Comparison of ENCODE assay signal across 9 cellular contexts in genomic region chr2:223601932-223602676, GRCh38. TPM values are rescaled to one million over a fixed set of nuclear protein-coding genes. Genes with fewer than 3 reads are reported as not detected.
A peak's percentile ranks its signal among the peaks of the same experiment; 100 is the strongest.
DNase-seq lines count a peak whose midpoint lies in the region; ATAC-seq and TF ChIP-seq lines count a peak whose summit lies in the region.
"Had no signal": no experiment of that assay in that cellular context is flagged by ENCODE, and none has a peak within 500 bp of the region (broad histone marks: within the 10 kb centered on the region; RNA-seq: fewer than 3 reads in every experiment).

SCG2 (minus strand) TSS chr2:223602361; CDS start chr2:223599282, 3,079 bp downstream.

- H3K27ac ChIP-seq in heart left ventricle: no peak within 1 kb of the TSS
- H3K27ac ChIP-seq: skin epidermis had no signal

- H3K4me3 Mint-ChIP-seq in CD14-positive monocyte: peak within 1 kb of the TSS in 1 of 2 donors; percentile 26
- H3K4me3 Mint-ChIP-seq in progenitor cell of endocrine pancreas (ENCODE audit: low read depth): peak within 1 kb of the TSS; percentile 57

- ATAC-seq in HG03520 (IDR thresholded peaks at IDR 0.05; ENCODE audit: unreplicated experiment): peak; percentile 92
- peak; percentile 78 to 96 (median 91) for ATAC-seq in heart left ventricle

- H3K9me3 ChIP-seq in adipocyte (ENCODE audit: control insufficient read depth, low read length): no peaks in the 10 kb centered on the region
- no peaks in the 10 kb centered on the region for H3K9me3 ChIP-seq in heart left ventricle

- no peak for TF ChIP-seq CTCF in CD14-positive monocyte (IDR thresholded peaks at IDR 0.05)
- peak in 8 of 12 donors; percentile 13 to 48 (median 32) for TF ChIP-seq CTCF in heart left ventricle (IDR thresholded peaks at IDR 0.05)
- peak; percentile 33 for TF ChIP-seq CTCF in progenitor cell of endocrine pancreas (IDR thresholded peaks at IDR 0.05; ENCODE audit: unreplicated experiment)

- H3K4me1 Mint-ChIP-seq in CD14-positive monocyte (no peaks in the 10 kb centered on the region), progenitor cell of endocrine pancreas (ENCODE audit: low read depth) (no peaks in the 10 kb centered on the region)

- H3K9me3 Mint-ChIP-seq in CD14-positive monocyte (peaks cover 0 to 1% (median 0%) of the 10 kb centered on the region in 7 donors), progenitor cell of endocrine pancreas (ENCODE audit: low read depth) (no peaks in the 10 kb centered on the region)

- DNase-seq in CD14-positive monocyte (ENCODE audit: low spot score) (peak; percentile 58), GM19240 (ENCODE audit: insufficient read length, low spot score) (peak; percentile 33), NCI-H82 treated with DMSO at 0.1 percent for 48 hours (lab: John Stamatoyannopoulos, UW; ENCODE audit: unreplicated experiment) (peak; percentile 53), adipocyte (ENCODE audit: low read depth) (peak; percentile 96), heart left ventricle (peak; percentile 55 to 79 (median 66)), progenitor cell of endocrine pancreas (ENCODE audit: low spot score, unreplicated experiment) (peak; percentile 56), GF-D8 (lab: John Stamatoyannopoulos, UW) (no peak)

- H3K4me1 ChIP-seq in adipocyte (ENCODE audit: control insufficient read depth, insufficient read depth, low read length) (peaks cover 27% of the 10 kb centered on the region), heart left ventricle (peaks cover 0 to 5% (median 0%) of the 10 kb centered on the region in 12 donors)

- 8 to 11% (median 10%) methylated on average over 17 of the region's 17 CpGs for WGBS in heart left ventricle, 4 donors

- H3K36me3 Mint-ChIP-seq in CD14-positive monocyte: no peaks in the 10 kb centered on the region
- H3K36me3 Mint-ChIP-seq in progenitor cell of endocrine pancreas (ENCODE audit: insufficient read depth): no peaks in the 10 kb centered on the region

- TF ChIP-seq POLR2A in heart left ventricle (IDR thresholded peaks at IDR 0.05): no peak

- H3K27me3 Mint-ChIP-seq in CD14-positive monocyte (ENCODE audit: low read depth in 3 of 3) (peaks cover 1 to 12% (median 8%) of the 10 kb centered on the region in 3 donors), progenitor cell of endocrine pancreas (peaks cover 38% of the 10 kb centered on the region)

- intact Hi-C loops in CD14-positive monocyte (cut with micrococcal nuclease): no loop called here
- intact Hi-C loops in heart left ventricle (cut with DNase I): no loop called here

- peak within 1 kb of the TSS; percentile 39 for H3K4me3 ChIP-seq in adipocyte (ENCODE audit: low read length)
- H3K4me3 ChIP-seq in heart left ventricle: peak within 1 kb of the TSS in 2 of 12 donors; percentile 6 to 11

- H3K9ac ChIP-seq in adipocyte (ENCODE audit: low read length): no peak within 1 kb of the TSS

- H3K27me3 ChIP-seq in adipocyte (replicated peaks; ENCODE audit: control insufficient read depth, insufficient read depth, low read length) (no peaks in the 10 kb centered on the region), heart left ventricle (no peaks in the 10 kb centered on the region)

- no peak within 1 kb of the TSS for H3K27ac Mint-ChIP-seq in CD14-positive monocyte
- H3K27ac Mint-ChIP-seq in progenitor cell of endocrine pancreas: no peak within 1 kb of the TSS

- no peaks in the 10 kb centered on the region for H3K36me3 ChIP-seq in adipocyte (ENCODE audit: control insufficient read depth, insufficient read depth, low read length, severe bottlenecking)
- H3K36me3 ChIP-seq in heart left ventricle: no peaks in the 10 kb centered on the region

RNA-seq across cellular contexts. Expression of gene SCG2, which starts in this region (rescaled TPM):
- not detected for polyA plus RNA-seq in CD14-positive monocyte
- 1 to 10 TPM in 1 of 9 donors, under 1 TPM in 6, not detected in 2; 0.12 to 2.4 (median 0.22) TPM for total RNA-seq in heart left ventricle
- under 1 TPM; 0.07 to 0.08 TPM for polyA plus RNA-seq in heart left ventricle
- 154 and 163 TPM in 2 replicates for total RNA-seq in progenitor cell of endocrine pancreas

Comparison
In these comparisons a context has a peak if more than half of its experiments do, and no peak if none do; other contexts are left out.
1. RNA of gene SCG2 (total RNA-seq): 154 to 163 TPM in progenitor cell of endocrine pancreas; 0.12 to 2.4 TPM in heart left ventricle; every median in the first group is over 10 times any median in the second.
2. Peak in DNase-seq in CD14-positive monocyte; RNA of the gene not detected or under 1 TPM.